ENCODE assay signal across 8 cellular contexts in genomic region chr2:182240862-182241371, GRCh38.
DNase-seq lines count a peak whose midpoint lies in the region; ATAC-seq and TF ChIP-seq lines count a peak whose summit lies in the region.

No MANE protein-coding gene starts in this region.

- DNase-seq in DMS 273 treated with DMSO at 0.1 percent for 48 hours (lab: John Stamatoyannopoulos, UW) (peak; percentile 48), NCI-H2107 (lab: John Stamatoyannopoulos, UW) (peak; percentile 5), astrocyte of the cerebellum (ENCODE audit: low read depth) (peak; percentile 11), kidney tubule cell (ENCODE audit: low spot score) (peak; percentile 67), T1000 (lab: John Stamatoyannopoulos, UW) (no peak)
- DNase-seq in activated effector memory CD4-positive, alpha-beta T cell treated with Interleukin-2 at 50 U/mL for 16 hours, result no peak

- TF ChIP-seq CTCF in astrocyte of the cerebellum (IDR thresholded peaks at IDR 0.05; ENCODE audit: low read depth, low read length, missing control alignments), result peak; percentile 45

- H3K4me3 ChIP-seq in astrocyte of the cerebellum (ENCODE audit: low read depth, low read length), result no peak overlapping the region

- ATAC-seq in GM18873 (IDR thresholded peaks at IDR 0.05; ENCODE audit: low FRiP score, unreplicated experiment), result peak; percentile 100
- peak; percentile 100 for ATAC-seq in HG02943 (IDR thresholded peaks at IDR 0.05; ENCODE audit: low read depth, unreplicated experiment)

- in situ Hi-C loops in astrocyte of the cerebellum (cut with HindIII; ENCODE audit: low sequenced_read_pairs), result no loop called here

Comparison
In these comparisons a context has a peak if more than half of its experiments do, and no peak if none do; other contexts are left out.
1. DNase-seq: peak in DMS 273 treated with DMSO at 0.1 percent for 48 hours (single experiment), NCI-H2107 (single experiment), astrocyte of the cerebellum (single experiment) and kidney tubule cell (single experiment); none in activated effector memory CD4-positive, alpha-beta T cell treated with Interleukin-2 at 50 U/mL for 16 hours (single experiment) and T1000 (single experiment).